In genomic region chr2:71130325-71131260, GRCh38 we compare ENCODE assay signal across 8 cellular contexts. TPM values are rescaled to one million over a fixed set of nuclear protein-coding genes. Genes with fewer than 3 reads are reported as not detected.
DNase-seq lines count a peak whose midpoint lies in the region; ATAC-seq and TF ChIP-seq lines count a peak whose summit lies in the region.

MPHOSPH10 (plus strand) TSS chr2:71130634; CDS start chr2:71130666, 32 bp downstream.

- H3K27me3 ChIP-seq in liver (ENCODE audit: control insufficient read depth in 4 of 4, insufficient read depth in 4 of 4, low read length in 3 of 4), result no peaks in the 10 kb centered on the region

- peak; percentile 92 for ATAC-seq in GM19328 (IDR thresholded peaks at IDR 0.05; ENCODE audit: unreplicated experiment)
- ATAC-seq in HG03460 (IDR thresholded peaks at IDR 0.05; ENCODE audit: unreplicated experiment), result peak; percentile 94

- peaks cover 10 to 35% (median 21%) of the 10 kb centered on the region in 4 donors for H3K4me1 ChIP-seq in liver (ENCODE audit: control insufficient read depth in 4 of 4, insufficient read depth in 4 of 4, low read length in 3 of 4)

- peak within 1 kb of the TSS; percentile 92 to 96 for H3K9ac ChIP-seq in liver (ENCODE audit: low read depth in 1 of 2, low read length in 2 of 2)

- peak within 1 kb of the TSS; percentile 98 for H3K27ac ChIP-seq in C4-2B
- peak within 1 kb of the TSS; percentile 96 to 100 for H3K27ac ChIP-seq in liver (ENCODE audit: low read depth in 1 of 2, low read length in 2 of 2)

- peak within 1 kb of the TSS; percentile 70 to 99 (median 96) for H3K4me3 ChIP-seq in liver (ENCODE audit: low read depth in 1 of 3, low read length in 3 of 3)

- TF ChIP-seq CTCF in C4-2B (conservative IDR thresholded peaks at IDR 0.05), result no peak
- TF ChIP-seq CTCF in liver (IDR thresholded peaks at IDR 0.05; ENCODE audit: low read depth, low read length, missing input control), result no peak

- DNase-seq in NCI-H69 (lab: John Stamatoyannopoulos, UW) (peak; percentile 88), dermis microvascular lymphatic vessel endothelial cell (ENCODE audit: low read depth in 2 of 2) (peak; percentile 80 to 95)
- peak; percentile 86 to 87 for DNase-seq in activated CD4-positive, alpha-beta T cell treated with anti-CD3 and anti-CD28 coated beads, Interleukin-2, amount 50 U/mL, for 24 hours (ENCODE audit: low read depth in 1 of 2, low spot score in 1 of 2)
- peak; percentile 88 for DNase-seq in stimulated activated CD4-positive, alpha-beta T cell treated with anti-CD3 and anti-CD28 coated beads, Interleukin-4, amount 100 ng/mL, for 1 hour

- H3K9me3 ChIP-seq in liver (ENCODE audit: control insufficient read depth in 4 of 4, low read length in 3 of 4), result no peaks in the 10 kb centered on the region

- TF ChIP-seq RAD21 in liver (IDR thresholded peaks at IDR 0.05), result peak in 1 of 2 donors; percentile 20

- H3K36me3 ChIP-seq in liver (ENCODE audit: control insufficient read depth in 4 of 4, insufficient read depth in 3 of 4, low read depth in 1 of 4, low read length in 3 of 4), result peaks cover 1 to 15% (median 12%) of the 10 kb centered on the region in 4 donors

- under 1% methylated on average over 52 of the region's 52 CpGs for WGBS in liver

TF ChIP-seq in liver, 16 proteins besides CTCF, POLR2A, EP300 and RAD21:
- TF ChIP-seq RXRA (IDR thresholded peaks at IDR 0.05), result no peak
- peak in 1 of 2 donors; percentile 11 for TF ChIP-seq EGR1 (IDR thresholded peaks at IDR 0.05; ENCODE audit: low read depth in 2 of 2)
- peak; percentile 83 for TF ChIP-seq YY1 (IDR thresholded peaks at IDR 0.05)
- TF ChIP-seq, protein P1, sequence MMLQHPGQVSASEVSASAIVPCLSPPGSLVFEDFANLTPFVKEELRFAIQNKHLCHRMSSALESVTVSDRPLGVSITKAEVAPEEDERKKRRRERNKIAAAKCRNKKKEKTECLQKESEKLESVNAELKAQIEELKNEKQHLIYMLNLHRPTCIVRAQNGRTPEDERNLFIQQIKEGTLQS (IDR thresholded peaks at IDR 0.05), result no peak
- no peak for TF ChIP-seq FOXA1 (IDR thresholded peaks at IDR 0.05)
- TF ChIP-seq NR2F2 (IDR thresholded peaks at IDR 0.05), result peak; percentile 92
- TF ChIP-seq, protein P2, sequence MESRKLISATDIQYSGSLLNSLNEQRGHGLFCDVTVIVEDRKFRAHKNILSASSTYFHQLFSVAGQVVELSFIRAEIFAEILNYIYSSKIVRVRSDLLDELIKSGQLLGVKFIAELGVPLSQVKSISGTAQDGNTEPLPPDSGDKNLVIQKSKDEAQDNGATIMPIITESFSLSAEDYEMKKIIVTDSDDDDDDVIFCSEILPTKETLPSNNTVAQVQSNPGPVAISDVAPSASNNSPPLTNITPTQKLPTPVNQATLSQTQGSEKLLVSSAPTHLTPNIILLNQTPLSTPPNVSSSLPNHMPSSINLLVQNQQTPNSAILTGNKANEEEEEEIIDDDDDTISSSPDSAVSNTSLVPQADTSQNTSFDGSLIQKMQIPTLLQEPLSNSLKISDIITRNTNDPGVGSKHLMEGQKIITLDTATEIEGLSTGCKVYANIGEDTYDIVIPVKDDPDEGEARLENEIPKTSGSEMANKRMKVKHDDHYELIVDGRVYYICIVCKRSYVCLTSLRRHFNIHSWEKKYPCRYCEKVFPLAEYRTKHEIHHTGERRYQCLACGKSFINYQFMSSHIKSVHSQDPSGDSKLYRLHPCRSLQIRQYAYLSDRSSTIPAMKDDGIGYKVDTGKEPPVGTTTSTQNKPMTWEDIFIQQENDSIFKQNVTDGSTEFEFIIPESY (IDR thresholded peaks at IDR 0.05), result peak; percentile 10
- TF ChIP-seq, protein P3, sequence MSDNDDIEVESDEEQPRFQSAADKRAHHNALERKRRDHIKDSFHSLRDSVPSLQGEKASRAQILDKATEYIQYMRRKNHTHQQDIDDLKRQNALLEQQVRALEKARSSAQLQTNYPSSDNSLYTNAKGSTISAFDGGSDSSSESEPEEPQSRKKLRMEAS (IDR thresholded peaks at IDR 0.05), result peak; percentile 92
- TF ChIP-seq SP1 (IDR thresholded peaks at IDR 0.05), result peak; percentile 58
- TF ChIP-seq JUND (IDR thresholded peaks at IDR 0.05), result no peak
- TF ChIP-seq GABPA (IDR thresholded peaks at IDR 0.05 in 1 of 2, conservative IDR thresholded peaks at IDR 0.05 in 1 of 2), result peak; percentile 64 to 91
- TF ChIP-seq TAF1 (conservative IDR thresholded peaks at IDR 0.05), result peak; percentile 38

RNA-seq across cellular contexts. Expression of gene MPHOSPH10, which starts in this region (rescaled TPM):
- total RNA-seq in dermis microvascular lymphatic vessel endothelial cell (10.6 and 11.7 TPM in 2 replicates), liver (10 to 100 TPM in 1 of 2 donors, 1 to 10 TPM in 1; 8.7 to 13.1 TPM)
- polyA plus RNA-seq in liver, result 10 to 100 TPM in 1 of 2 donors, 1 to 10 TPM in 1; 9.5 to 13.6 TPM

Comparison
In these comparisons a context has a peak if more than half of its experiments do, and no peak if none do; other contexts are left out.
1. Peak in every context shown above with its lines: DNase-seq, ATAC-seq, H3K4me3 ChIP-seq and H3K27ac ChIP-seq.